ENCODE assay signal across 14 cellular contexts in the genomic region with DNA sequence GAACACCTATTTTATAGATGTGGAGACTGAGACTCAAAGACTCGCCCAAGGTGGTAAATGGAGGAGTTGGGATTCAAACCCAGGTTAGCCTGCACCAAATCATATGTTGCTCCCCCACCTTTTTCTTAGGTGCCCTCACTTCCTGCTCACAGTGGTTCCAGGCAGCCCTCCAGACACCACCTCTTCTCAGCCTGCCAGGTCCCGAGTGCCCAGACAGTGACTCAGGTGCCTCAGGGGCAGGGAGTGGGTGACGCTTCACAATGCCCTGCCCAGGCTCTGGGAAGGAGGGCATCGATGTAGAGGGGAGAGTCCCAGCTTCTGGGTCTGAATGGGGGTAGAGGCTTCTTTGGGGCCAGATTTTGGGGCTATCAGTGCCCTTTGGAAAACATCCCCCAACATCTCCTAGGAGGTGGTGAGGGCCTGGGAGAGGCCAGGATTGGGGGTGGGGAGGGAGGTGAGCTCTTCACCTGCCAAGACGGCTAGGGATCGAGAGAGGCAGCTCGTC. TPM values are rescaled to one million over a fixed set of nuclear protein-coding genes. Genes with fewer than 3 reads are reported as not detected.
DNase-seq lines count a peak whose midpoint lies in the region; ATAC-seq and TF ChIP-seq lines count a peak whose summit lies in the region.
"Had no signal": no experiment of that assay in that cellular context is flagged by ENCODE, and none has a peak within 500 bp of the region (broad histone marks: within the 10 kb centered on the region; RNA-seq: fewer than 3 reads in every experiment).

No MANE protein-coding gene starts in this region.

- intact Hi-C loops in adrenal gland (cut with DNase I) (no loop called here), testis (cut with DNase I; ENCODE audit: low total_unique reads) (no loop called here)

- H3K9me3 ChIP-seq in adrenal gland (replicated peaks in 1 of 3), result no peaks in the 10 kb centered on the region
- H3K9me3 ChIP-seq in testis, result no peaks in the 10 kb centered on the region

- ATAC-seq in HG03025 (IDR thresholded peaks at IDR 0.05; ENCODE audit: low FRiP score, unreplicated experiment), result no peak

- H3K36me3 ChIP-seq in adrenal gland (replicated peaks in 1 of 2) (no peaks in the 10 kb centered on the region), testis (ENCODE audit: low read depth, missing control alignments) (no peaks in the 10 kb centered on the region)

- 60 to 72% (median 69%) methylated on average over 7 of the region's 7 CpGs for WGBS in adrenal gland, 4 donors
- WGBS in testis, 2 donors, result 73 to 82% methylated on average over 7 of the region's 7 CpGs

- peak overlapping the region in 4 of 5 donors; percentile 41 to 90 (median 80) for H3K27ac ChIP-seq in adrenal gland
- H3K27ac ChIP-seq in testis, result peak overlapping the region; percentile 14 to 64

- H3K27me3 ChIP-seq in adrenal gland (no peaks in the 10 kb centered on the region), testis (no peaks in the 10 kb centered on the region)

- H3K4me1 ChIP-seq in adrenal gland (replicated peaks in 1 of 2), result peaks cover 7 to 25% of the 10 kb centered on the region in 2 donors
- peaks cover 21% of the 10 kb centered on the region for H3K4me1 ChIP-seq in testis

- no peak for TF ChIP-seq POLR2A in adrenal gland (IDR thresholded peaks at IDR 0.05)
- no peak for TF ChIP-seq POLR2A in testis (IDR thresholded peaks at IDR 0.05)

- DNase-seq in HPDE6-E6E7 (ENCODE audit: extremely low spot score) (peak; percentile 93), adrenal gland (peak in 6 of 7 donors; percentile 29 to 66 (median 51)), kidney glomerular epithelial cell (lab: John Stamatoyannopoulos, UW) (peak; percentile 76), testis (no peak), nucleus accumbens (lab: John Stamatoyannopoulos, UW) (no peak), amniotic stem cell (lab: John Stamatoyannopoulos, UW) (no peak), DMS114 treated with DMSO at 0.1 percent for 48 hours (lab: John Stamatoyannopoulos, UW; ENCODE audit: unreplicated experiment) (no peak)
- DNase-seq: activated CD4-positive, alpha-beta memory T cell treated with anti-CD3 and anti-CD28 coated beads, Interleukin-2, amount 10 ng/mL, durations not matched to agents 7 days and 5 days; DMS153; NCI-H187 treated with DMSO at 0.1 percent for 48 hours; SHP77 treated with DMSO at 0.1 percent for 48 hours; stimulated activated CD4-positive, alpha-beta T cell treated with anti-CD3 and anti-CD28 coated beads, Interleukin-12 subunit alpha, Interleukin-12 subunit beta, amount 100 ng/mL, for 4 hours had no signal

- no peak overlapping the region for H3K4me3 ChIP-seq in adrenal gland
- no peak overlapping the region for H3K4me3 ChIP-seq in testis

- no peak for TF ChIP-seq CTCF in adrenal gland (IDR thresholded peaks at IDR 0.05)
- TF ChIP-seq CTCF in testis (IDR thresholded peaks at IDR 0.05), result no peak

RNA-seq across cellular contexts. Expression of a gene that starts 5.2 kb away (rescaled TPM):
- total RNA-seq in adrenal gland (100 to 1,000 TPM in 7 of 8 donors, 10 to 100 TPM in 1; 80.6 to 180 (median 137) TPM), testis (100 to 1,000 TPM; 139 to 149 TPM)
- polyA plus RNA-seq in adrenal gland (100 to 1,000 TPM; 126 to 201 (median 145) TPM), testis (ENCODE audit: insufficient read depth, low read depth, low replicate concordance) (152 TPM)

RNA-seq across cellular contexts. Expression of a gene that starts 20.2 kb away (rescaled TPM):
- total RNA-seq in adrenal gland, result 100 to 1,000 TPM in 1 of 8 donors, 10 to 100 TPM in 7; 16.6 to 207 (median 25.9) TPM
- polyA plus RNA-seq in adrenal gland, result 100 to 1,000 TPM in 1 of 3 donors, 10 to 100 TPM in 2; 13.4 to 741 (median 39.6) TPM
- 10 to 100 TPM; 27.0 to 47.6 TPM for total RNA-seq in testis
- polyA plus RNA-seq in testis (ENCODE audit: insufficient read depth, low read depth, low replicate concordance), result 90.0 TPM

RNA-seq across cellular contexts. Expression of a gene that starts 20.9 kb away (rescaled TPM):
- total RNA-seq in adrenal gland (under 1 TPM in 1 of 8 donors, not detected in 7; 0.14 TPM), testis (under 1 TPM in 1 of 2 donors, not detected in 1; 0.25 TPM)
- polyA plus RNA-seq in adrenal gland (under 1 TPM in 1 of 3 donors, not detected in 2; 0.07 TPM), testis (ENCODE audit: insufficient read depth, low read depth, low replicate concordance) (1.6 TPM)
- total RNA-seq: activated CD4-positive, alpha-beta memory T cell treated with anti-CD3 and anti-CD28 coated beads, Interleukin-2, amount 10 ng/mL, durations not matched to agents 7 days and 5 days had no signal
- polyA plus RNA-seq: adipose tissue had no signal

RNA-seq across cellular contexts. Expression of a gene that starts 28.7 kb away (rescaled TPM):
- 10 to 100 TPM; 19.2 to 55.8 (median 30.1) TPM for total RNA-seq in adrenal gland
- polyA plus RNA-seq in adrenal gland, result 10 to 100 TPM; 24.7 to 27.1 (median 26.8) TPM
- total RNA-seq in testis, result 10 to 100 TPM; 29.1 to 32.6 TPM
- polyA plus RNA-seq in testis (ENCODE audit: insufficient read depth, low read depth, low replicate concordance), result 63.0 TPM

RNA-seq across cellular contexts. Expression of a gene that starts 28.7 kb away (rescaled TPM):
- total RNA-seq in adrenal gland, result 10 to 100 TPM in 6 of 8 donors, 1 to 10 TPM in 2; 6.3 to 25.0 (median 14.5) TPM
- polyA plus RNA-seq in adrenal gland, result 10 to 100 TPM; 12.6 to 18.1 (median 14.9) TPM
- 100 to 1,000 TPM in 1 of 2 donors, 10 to 100 TPM in 1; 70.9 to 109 TPM for total RNA-seq in testis
- polyA plus RNA-seq in testis (ENCODE audit: insufficient read depth, low read depth, low replicate concordance), result 224 TPM

Comparison
In these comparisons a context has a peak if more than half of its experiments do, and no peak if none do; other contexts are left out.
1. DNase-seq: peak in HPDE6-E6E7 (single experiment), adrenal gland (6 of 7) and kidney glomerular epithelial cell (single experiment); none in testis (single experiment), nucleus accumbens (0 of 56), amniotic stem cell (single experiment) and DMS114 treated with DMSO at 0.1 percent for 48 hours (single experiment).